ENCODE assay signal across 26 cellular contexts in genomic region chr2:225036431-225036830, GRCh38. TPM values are rescaled to one million over a fixed set of nuclear protein-coding genes. Genes with fewer than 3 reads are reported as not detected.
DNase-seq lines count a peak whose midpoint lies in the region; ATAC-seq and TF ChIP-seq lines count a peak whose summit lies in the region.
"Had no signal": no experiment of that assay in that cellular context is flagged by ENCODE, and none has a peak within 500 bp of the region (broad histone marks: within the 10 kb centered on the region; RNA-seq: fewer than 3 reads in every experiment).

No MANE protein-coding gene starts in this region.

- ATAC-seq in stimulated activated memory B cell treated with anti-CD40 and anti-IgM and Interleukin-4, amounts not matched to agents 10 μg/mL and 1 μg/mL and 100 μg/mL, for 72 hours: no peak
- ATAC-seq in GM21515 (IDR thresholded peaks at IDR 0.05; ENCODE audit: unreplicated experiment): no peak
- ATAC-seq: HCT116 had no signal

- no peaks in the 10 kb centered on the region for H3K9me3 ChIP-seq in CD4-positive, alpha-beta memory T cell (ENCODE audit: control insufficient read depth in 1 of 2, low read length in 2 of 2)
- no peaks in the 10 kb centered on the region for H3K9me3 ChIP-seq in Loucy (ENCODE audit: insufficient read depth, low read depth, low read length)
- H3K9me3 ChIP-seq: MG63 had no signal

- H3F3A ChIP-seq in Loucy (ENCODE audit: low read depth): no peaks in the 10 kb centered on the region

- H3K4me3 Mint-ChIP-seq in CD4-positive, alpha-beta memory T cell: peak overlapping the region in 7 of 8 donors; percentile 52 to 100 (median 69)
- H3K4me3 Mint-ChIP-seq in stimulated activated memory B cell treated with anti-CD40 and anti-IgM and Interleukin-4, amounts not matched to agents 10 μg/mL and 1 μg/mL and 100 μg/mL, for 72 hours: no peak overlapping the region

- H3K9me2 ChIP-seq in Loucy (replicated peaks; ENCODE audit: low read depth, low read length): no peaks in the 10 kb centered on the region

- no peak overlapping the region for H3K9ac ChIP-seq in Loucy (ENCODE audit: low read depth, low read length, poor library complexity, severe bottlenecking)

- H3K27ac ChIP-seq in CD4-positive, alpha-beta memory T cell (ENCODE audit: low read depth, low read length): no peak overlapping the region
- H3K27ac ChIP-seq in dorsolateral prefrontal cortex: peak overlapping the region in 45 of 59 donors; percentile 8 to 98 (median 66)
- H3K27ac ChIP-seq in coronary artery: no peak overlapping the region
- H3K27ac ChIP-seq: C4-2B, PC-9, RWPE1 had no signal

- H3K79me2 ChIP-seq in Loucy (ENCODE audit: insufficient read depth, low read length): peaks cover 81% of the 10 kb centered on the region

- no peaks in the 10 kb centered on the region for H3K27me3 ChIP-seq in CD4-positive, alpha-beta memory T cell (ENCODE audit: insufficient read depth, low read length)
- H3K27me3 ChIP-seq in Loucy (ENCODE audit: insufficient read depth, low read length, poor library complexity, severe bottlenecking): no peaks in the 10 kb centered on the region
- peaks cover 0 to 2% (median 0%) of the 10 kb centered on the region in 45 donors for H3K27me3 ChIP-seq in dorsolateral prefrontal cortex
- H3K27me3 ChIP-seq: MG63 had no signal

- peak overlapping the region; percentile 80 for H3K4me2 ChIP-seq in Loucy (ENCODE audit: low read depth, low read length, poor library complexity, severe bottlenecking)
- H3K4me2 ChIP-seq: PC-9 had no signal

- peaks cover 44% of the 10 kb centered on the region for H4K20me1 ChIP-seq in Loucy (ENCODE audit: insufficient read depth, low read length, poor library complexity, severe bottlenecking)

- no peaks in the 10 kb centered on the region for H3K27me3 Mint-ChIP-seq in CD4-positive, alpha-beta memory T cell
- no peaks in the 10 kb centered on the region for H3K27me3 Mint-ChIP-seq in stimulated activated memory B cell treated with anti-CD40 and anti-IgM and Interleukin-4, amounts not matched to agents 10 μg/mL and 1 μg/mL and 100 μg/mL, for 72 hours
- H3K27me3 Mint-ChIP-seq: IgD-negative memory B cell had no signal

- CTCF ChIA-PET in CD4-positive, alpha-beta memory T cell (lab: Charles Lee; ENCODE audit: partially characterized antibody): interaction anchor here (1.2 kb wide), 2 partner anchors 34 to 103 kb away, joined by 3 read pairs; no protein-coding TSS in a partner anchor

- H3K27ac Mint-ChIP-seq in CD4-positive, alpha-beta memory T cell: peak overlapping the region in 4 of 7 donors; percentile 36 to 98 (median 88)
- peak overlapping the region; percentile 97 for H3K27ac Mint-ChIP-seq in stimulated activated memory B cell treated with anti-CD40 and anti-IgM and Interleukin-4, amounts not matched to agents 10 μg/mL and 1 μg/mL and 100 μg/mL, for 72 hours

- peaks cover 33 to 48% of the 10 kb centered on the region in 2 donors for H3K36me3 Mint-ChIP-seq in CD4-positive, alpha-beta memory T cell
- peaks cover 61% of the 10 kb centered on the region for H3K36me3 Mint-ChIP-seq in stimulated activated memory B cell treated with anti-CD40 and anti-IgM and Interleukin-4, amounts not matched to agents 10 μg/mL and 1 μg/mL and 100 μg/mL, for 72 hours

- DNase-seq in CD4-positive, alpha-beta memory T cell: no peak
- no peak for DNase-seq in dorsolateral prefrontal cortex
- DNase-seq in C1 segment of cervical spinal cord (lab: John Stamatoyannopoulos, UW): no peak
- DNase-seq in coronary artery (ENCODE audit: low spot score): no peak
- DNase-seq: ACHN, COR-L47, DMS 273 treated with DMSO at 0.1 percent for 48 hours, DND-41, GDM1, GOT3, Karpas-422, MG63, NCI-H1048, NCI-H1436 treated with DMSO at 0.1 percent for 48 hours, NCI-H2029, NCI-H345, NCI-H524 treated with DMSO at 0.1 percent for 48 hours, PC-9, SIG-M5 had no signal

- no peaks in the 10 kb centered on the region for H3K36me3 ChIP-seq in CD4-positive, alpha-beta memory T cell (ENCODE audit: insufficient read depth, low read length)
- no peaks in the 10 kb centered on the region for H3K36me3 ChIP-seq in Loucy (ENCODE audit: insufficient read depth, low read length)

- no peak overlapping the region for H3K4me3 ChIP-seq in CD4-positive, alpha-beta memory T cell (ENCODE audit: low read length in 2 of 2)
- no peak overlapping the region for H3K4me3 ChIP-seq in Loucy (ENCODE audit: low read length, poor library complexity, severe bottlenecking)
- H3K4me3 ChIP-seq in dorsolateral prefrontal cortex: peak overlapping the region in 5 of 59 donors; percentile 2 to 83 (median 79)
- no peak overlapping the region for H3K4me3 ChIP-seq in coronary artery
- H3K4me3 ChIP-seq: MG63, PC-9 had no signal

- H2AFZ ChIP-seq in Loucy (ENCODE audit: low read length): no peak overlapping the region
- H2AFZ ChIP-seq: PC-9 had no signal

- H3K4me1 ChIP-seq in CD4-positive, alpha-beta memory T cell (ENCODE audit: insufficient read depth, low read length): peaks cover 84% of the 10 kb centered on the region
- H3K4me1 ChIP-seq in Loucy (ENCODE audit: insufficient read depth, low read length, poor library complexity, severe bottlenecking): peaks cover 78% of the 10 kb centered on the region

- POLR2A ChIA-PET in CD4-positive, alpha-beta memory T cell (lab: Charles Lee; ENCODE audit: partially characterized antibody): no interaction called here

- intact Hi-C loops in CD4-positive, alpha-beta memory T cell (cut with micrococcal nuclease): no loop called here
- intact Hi-C loops in dorsolateral prefrontal cortex (cut with DNase I): no loop called here

- H3K4me1 Mint-ChIP-seq in CD4-positive, alpha-beta memory T cell: peaks cover 72 to 100% (median 86%) of the 10 kb centered on the region in 4 donors
- peaks cover 85% of the 10 kb centered on the region for H3K4me1 Mint-ChIP-seq in stimulated activated memory B cell treated with anti-CD40 and anti-IgM and Interleukin-4, amounts not matched to agents 10 μg/mL and 1 μg/mL and 100 μg/mL, for 72 hours

- H3K9me3 Mint-ChIP-seq in CD4-positive, alpha-beta memory T cell: peaks cover 0 to 2% (median 0%) of the 10 kb centered on the region in 8 donors
- H3K9me3 Mint-ChIP-seq in stimulated activated memory B cell treated with anti-CD40 and anti-IgM and Interleukin-4, amounts not matched to agents 10 μg/mL and 1 μg/mL and 100 μg/mL, for 72 hours: no peaks in the 10 kb centered on the region
- H3K9me3 Mint-ChIP-seq: IgD-negative memory B cell had no signal

- TF ChIP-seq CTCF in Loucy (conservative IDR thresholded peaks at IDR 0.05; ENCODE audit: low read length): no peak
- no peak for TF ChIP-seq CTCF in dorsolateral prefrontal cortex (IDR thresholded peaks at IDR 0.05 in 54 of 56, conservative IDR thresholded peaks at IDR 0.05 in 2 of 56; ENCODE audit: low read depth in 1 of 56, partially characterized antibody in 56 of 56)
- TF ChIP-seq CTCF in coronary artery (IDR thresholded peaks at IDR 0.05): no peak

RNA-seq across cellular contexts. Expression of gene DOCK10, which starts 5.8 kb away (rescaled TPM):
- total RNA-seq in CD4-positive, alpha-beta memory T cell: 100 to 1,000 TPM; 180 to 186 TPM
- 10 to 100 TPM; 26.0 to 69.9 TPM for polyA plus RNA-seq in CD4-positive, alpha-beta memory T cell
- 100 to 1,000 TPM in 48 of 120 experiments, 10 to 100 TPM in 72; 24.3 to 264 (median 89.2) TPM for total RNA-seq in dorsolateral prefrontal cortex

Comparison
In these comparisons a context has a peak if more than half of its experiments do, and no peak if none do; other contexts are left out.
1. H3K27ac ChIP-seq: peak in dorsolateral prefrontal cortex (45 of 59); none in CD4-positive, alpha-beta memory T cell (single experiment) and coronary artery (0 of 2).